In genomic region chr22:24503137-24503850, GRCh38 we compare ENCODE assay signal across 8 cellular contexts. TPM values are rescaled to one million over a fixed set of nuclear protein-coding genes. Genes with fewer than 3 reads are reported as not detected.
A peak's percentile ranks its signal among the peaks of the same experiment; 100 is the strongest.
DNase-seq lines count a peak whose midpoint lies in the region; ATAC-seq, FAIRE-seq and TF ChIP-seq lines count a peak whose summit lies in the region.

No MANE protein-coding gene starts in this region.

- intact Hi-C loops in K562 (cut with micrococcal nuclease) = loop anchor here (5.0 kb wide), 1 partner anchor 81 kb away; no protein-coding TSS in a partner anchor

- no peak overlapping the region for H3K27ac ChIP-seq in K562 (ENCODE audit: extremely low read depth, low read depth, low read length)

- peak; percentile 68 to 81 (median 77) for TF ChIP-seq CTCF in K562 (IDR thresholded peaks at IDR 0.05 in 2 of 3, conservative IDR thresholded peaks at IDR 0.05 in 1 of 3; ENCODE audit: insufficient read depth in 2 of 3, low read depth in 1 of 3, low read length in 3 of 3)

- H3K4me1 ChIP-seq in K562 (replicated peaks in 1 of 2; ENCODE audit: control insufficient read depth in 2 of 2, insufficient read depth in 2 of 2, low read length in 2 of 2) = peaks cover 0 to 5% of the 10 kb centered on the region in 2 experiments; a peak in 1 of 5 replicates

- 40% methylated on average over 6 of the region's 7 CpGs for WGBS in K562 (ENCODE audit: insufficient coverage, low coverage, missing lambda C conversion rate)

- H4K20me1 ChIP-seq in K562 (replicated peaks; ENCODE audit: control insufficient read depth, insufficient read depth, low read length) = no peaks in the 10 kb centered on the region

- H3K9me1 ChIP-seq in K562 (ENCODE audit: control insufficient read depth, insufficient read depth, low read length) = no peaks in the 10 kb centered on the region

- POLR2A ChIA-PET in K562 (lab: Yijun Ruan, JAX) = no interaction called here

- no peaks in the 10 kb centered on the region for H3K79me2 ChIP-seq in K562 (ENCODE audit: control insufficient read depth, insufficient read depth, low read length)

- peak; percentile 93 for ATAC-seq in K562

- no peak for TF ChIP-seq POLR2A in K562 (conservative IDR thresholded peaks at IDR 0.05)

- peak; percentile 71 to 83 for TF ChIP-seq RAD21 in K562 (CRISPR knock-in tag; conservative IDR thresholded peaks at IDR 0.05 in 1 of 2, IDR thresholded peaks at IDR 0.05 in 1 of 2)

- no peak overlapping the region for H3K9ac ChIP-seq in K562 (ENCODE audit: insufficient read depth in 1 of 2, low read depth in 2 of 2, low read length in 2 of 2)

- peak; percentile 88 for FAIRE-seq in K562 (lab: Jason Lieb, UNC)

- CTCF ChIA-PET in K562 (lab: Yijun Ruan, JAX; ENCODE audit: low intra/inter-chr PET ratio) = interaction anchor here (0.7 to 2.4 kb wide), 4 partner anchors 24 to 269 kb away, joined by 3 to 16 read pairs (median 3); no protein-coding TSS in a partner anchor

- no peaks in the 10 kb centered on the region for H3K9me3 ChIP-seq in K562 (replicated peaks; ENCODE audit: control insufficient read depth, insufficient read depth, low read depth, low read length)

- DNase-seq in NCI-H1436 (lab: John Stamatoyannopoulos, UW) = peak; percentile 30
- no peak for DNase-seq in NCI-H1436 treated with DMSO at 0.1 percent for 48 hours (lab: John Stamatoyannopoulos, UW)
- peak; percentile 64 for DNase-seq in HT1080 (ENCODE audit: low read depth)
- peak; percentile 32 for DNase-seq in T1000 (lab: John Stamatoyannopoulos, UW)
- DNase-seq in K562 (ENCODE audit: extremely low read depth in 1 of 4, low spot score in 3 of 4) = peak; percentile 63 to 71 (median 66)
- DNase-seq in kidney glomerular epithelial cell (lab: John Stamatoyannopoulos, UW) = peak; percentile 32
- peak; percentile 29 for DNase-seq in stimulated activated CD8-positive, alpha-beta memory T cell treated with anti-CD3 and anti-CD28 coated beads, Interleukin-15, amount 100 ng/mL, for 24 hours (ENCODE audit: low read depth)
- DNase-seq in NCI-H526 treated with DMSO at 0.1 percent for 48 hours (lab: John Stamatoyannopoulos, UW) = no peak

- in situ Hi-C loops in K562 (cut with MboI) = loop anchor here (25.0 kb wide), 1 partner anchor 541 kb away; the partner anchor contains the start of genes DDT, DDTL and GSTT2B

- BruUV-seq in K562 (replicated peaks; lab: Mats Ljungman, UMichigan) = no TSS peak

- no peak overlapping the region for H3K4me2 ChIP-seq in K562 (ENCODE audit: insufficient read depth, low read length)

- H3K36me3 ChIP-seq in K562 (ENCODE audit: control insufficient read depth, insufficient read depth, low read length) = no peaks in the 10 kb centered on the region

- no peak for TF ChIP-seq EP300 in K562 (IDR thresholded peaks at IDR 0.05; ENCODE audit: low read length)

- H3K27me3 ChIP-seq in K562 (ENCODE audit: control insufficient read depth in 2 of 2, insufficient read depth in 2 of 2, low read length in 2 of 2) = peaks cover 0 to 27% of the 10 kb centered on the region in 2 experiments; a peak in 2 of 5 replicates

- H3K4me3 ChIP-seq in K562 = no peak overlapping the region

- H2AFZ ChIP-seq in K562 (ENCODE audit: low read depth, low read length) = no peak overlapping the region

TF ChIP-seq in K562, 482 proteins besides CTCF, POLR2A, EP300 and RAD21 (continues in another document):
- TF ChIP-seq MEF2D (tag; conservative IDR thresholded peaks at IDR 0.05; ENCODE audit: low read depth) (no peak), MIER1 (IDR thresholded peaks at IDR 0.05; ENCODE audit: low read depth) (no peak), FOXA1 (IDR thresholded peaks at IDR 0.05; ENCODE audit: borderline replicate concordance) (no peak), ZNF766 (CRISPR knock-in tag; conservative IDR thresholded peaks at IDR 0.05) (no peak), NR1H2 (CRISPR knock-in tag; IDR thresholded peaks at IDR 0.05) (no peak)

RNA-seq across cellular contexts. Expression of gene UPB1, which starts 8.2 kb away (rescaled TPM):
- not detected in 2 replicates for total RNA-seq in HT1080 (2014; rRNA removed; shearing (Covaris generic))
- 0.05 and 0.15 TPM in 2 replicates for polyA plus RNA-seq in HT1080 (2015; cell fraction: cytosol; rRNA removed)
- 0.14 and 0.45 TPM in 2 replicates for polyA plus RNA-seq in HT1080 (2015; cell fraction: nucleus; rRNA removed)
- 0.16 TPM in 1 of 2 replicates, not detected in the other for total RNA-seq in K562 (2011; cell fraction: chromatin; rRNA removed; ENCODE audit: low replicate concordance)
- total RNA-seq in K562 (2011; cell fraction: nucleolus; rRNA removed) = not detected in 2 replicates
- not detected in 2 replicates for total RNA-seq in K562 (2011; cell fraction: nucleoplasm; rRNA removed)
- 0.69 TPM in 1 of 2 replicates, not detected in the other for total RNA-seq in K562 (2014; rRNA removed)
- total RNA-seq in K562 (2014; rRNA removed; fragmentation: Illumina TruSeq; extraction: Trizol) = not detected in 2 replicates
- 0.11 TPM in 1 of 2 replicates, not detected in the other for total RNA-seq in K562 (2015; rRNA removed; fragmentation: Illumina TruSeq; extraction: Trizol)
- 0.07 TPM in 1 of 2 replicates, not detected in the other for total RNA-seq in K562 (2021)
- polyA plus RNA-seq in K562 (2011; rRNA removed) = 0.04 TPM in 1 of 2 replicates, not detected in the other
- not detected in 2 replicates for polyA plus RNA-seq in K562 (2011; cell fraction: cytosol; rRNA removed)
- polyA plus RNA-seq in K562 (2011; cell fraction: nucleus; rRNA removed) = 0.06 TPM in 1 of 2 replicates, not detected in the other
- polyA plus RNA-seq in K562 (2012) = 0.08 and 0.21 TPM in 2 replicates
- not detected in 2 replicates for polyA plus RNA-seq in K562 (2014; fragmentation: Illumina TruSeq; extraction: Trizol)
- polyA plus RNA-seq in K562 (2014; fragmentation: Nextera tagmentation; extraction: Ambion mirVana) = under 1 TPM in 1 of 2 experiments, not detected in 1; 0.06 TPM
- polyA plus RNA-seq in K562 (2014; rRNA removed) = not detected in 2 replicates
- not detected in 2 replicates for polyA minus RNA-seq in K562 (2011; rRNA and poly(A)+ RNA removed)
- polyA minus RNA-seq in K562 (2011; cell fraction: cytosol; rRNA and poly(A)+ RNA removed) = not detected in 2 replicates
- polyA minus RNA-seq in K562 (2011; cell fraction: nucleus; rRNA and poly(A)+ RNA removed) = not detected in 2 replicates

RNA-seq across cellular contexts. Expression of gene GUCD1, which starts 51.6 kb away (rescaled TPM):
- 167 and 172 TPM in 2 replicates for total RNA-seq in HT1080 (2014; rRNA removed; shearing (Covaris generic))
- polyA plus RNA-seq in HT1080 (2015; cell fraction: cytosol; rRNA removed) = 52.2 and 65.9 TPM in 2 replicates
- 37.3 and 39.5 TPM in 2 replicates for polyA plus RNA-seq in HT1080 (2015; cell fraction: nucleus; rRNA removed)
- 19.1 and 56.0 TPM in 2 replicates for total RNA-seq in K562 (2011; cell fraction: chromatin; rRNA removed; ENCODE audit: low replicate concordance)
- 46.4 and 51.1 TPM in 2 replicates for total RNA-seq in K562 (2011; cell fraction: nucleolus; rRNA removed)
- total RNA-seq in K562 (2011; cell fraction: nucleoplasm; rRNA removed) = 29.2 and 47.6 TPM in 2 replicates
- total RNA-seq in K562 (2014; rRNA removed) = 51.8 and 85.3 TPM in 2 replicates
- 45.4 and 47.2 TPM in 2 replicates for total RNA-seq in K562 (2014; rRNA removed; fragmentation: Illumina TruSeq; extraction: Trizol)
- total RNA-seq in K562 (2015; rRNA removed; fragmentation: Illumina TruSeq; extraction: Trizol) = 51.0 and 52.7 TPM in 2 replicates
- 67.8 and 69.2 TPM in 2 replicates for total RNA-seq in K562 (2021)
- 60.4 and 68.9 TPM in 2 replicates for polyA plus RNA-seq in K562 (2011; rRNA removed)
- 79.6 and 131 TPM in 2 replicates for polyA plus RNA-seq in K562 (2011; cell fraction: cytosol; rRNA removed)
- polyA plus RNA-seq in K562 (2011; cell fraction: nucleus; rRNA removed) = 40.8 and 61.4 TPM in 2 replicates
- polyA plus RNA-seq in K562 (2012) = 44.7 and 52.7 TPM in 2 replicates
- polyA plus RNA-seq in K562 (2014; fragmentation: Illumina TruSeq; extraction: Trizol) = 50.3 and 58.1 TPM in 2 replicates
- polyA plus RNA-seq in K562 (2014; fragmentation: Nextera tagmentation; extraction: Ambion mirVana) = 10 to 100 TPM; 31.5 to 48.8 TPM
- polyA plus RNA-seq in K562 (2014; rRNA removed) = 45.3 and 48.9 TPM in 2 replicates
- 51.0 and 71.0 TPM in 2 replicates for polyA minus RNA-seq in K562 (2011; rRNA and poly(A)+ RNA removed)
- 68.5 and 68.7 TPM in 2 replicates for polyA minus RNA-seq in K562 (2011; cell fraction: cytosol; rRNA and poly(A)+ RNA removed)
- polyA minus RNA-seq in K562 (2011; cell fraction: nucleus; rRNA and poly(A)+ RNA removed) = 17.6 and 24.5 TPM in 2 replicates

RNA-seq across cellular contexts. Expression of gene SNRPD3, which starts 52.5 kb away (rescaled TPM):
- 278 and 339 TPM in 2 replicates for total RNA-seq in HT1080 (2014; rRNA removed; shearing (Covaris generic))
- polyA plus RNA-seq in HT1080 (2015; cell fraction: cytosol; rRNA removed) = 284 and 330 TPM in 2 replicates
- 122 and 135 TPM in 2 replicates for polyA plus RNA-seq in HT1080 (2015; cell fraction: nucleus; rRNA removed)
- 75.3 and 99.4 TPM in 2 replicates for total RNA-seq in K562 (2011; cell fraction: chromatin; rRNA removed; ENCODE audit: low replicate concordance)
- total RNA-seq in K562 (2011; cell fraction: nucleolus; rRNA removed) = 77.6 and 88.4 TPM in 2 replicates
- 86.2 and 92.8 TPM in 2 replicates for total RNA-seq in K562 (2011; cell fraction: nucleoplasm; rRNA removed)
- total RNA-seq in K562 (2014; rRNA removed) = 234 and 278 TPM in 2 replicates
- 274 and 289 TPM in 2 replicates for total RNA-seq in K562 (2014; rRNA removed; fragmentation: Illumina TruSeq; extraction: Trizol)
- total RNA-seq in K562 (2015; rRNA removed; fragmentation: Illumina TruSeq; extraction: Trizol) = 266 and 281 TPM in 2 replicates
- total RNA-seq in K562 (2021) = 131 and 132 TPM in 2 replicates
- 120 and 151 TPM in 2 replicates for polyA plus RNA-seq in K562 (2011; rRNA removed)
- polyA plus RNA-seq in K562 (2011; cell fraction: cytosol; rRNA removed) = 249 and 264 TPM in 2 replicates
- polyA plus RNA-seq in K562 (2011; cell fraction: nucleus; rRNA removed) = 86.3 and 104 TPM in 2 replicates
- 144 and 316 TPM in 2 replicates for polyA plus RNA-seq in K562 (2012)
- 271 and 366 TPM in 2 replicates for polyA plus RNA-seq in K562 (2014; fragmentation: Illumina TruSeq; extraction: Trizol)
- 100 to 1,000 TPM; 274 to 281 TPM for polyA plus RNA-seq in K562 (2014; fragmentation: Nextera tagmentation; extraction: Ambion mirVana)
- 236 and 249 TPM in 2 replicates for polyA plus RNA-seq in K562 (2014; rRNA removed)
- 231 and 354 TPM in 2 replicates for polyA minus RNA-seq in K562 (2011; rRNA and poly(A)+ RNA removed)
- polyA minus RNA-seq in K562 (2011; cell fraction: cytosol; rRNA and poly(A)+ RNA removed) = 87.0 and 105 TPM in 2 replicates
- 38.2 and 60.6 TPM in 2 replicates for polyA minus RNA-seq in K562 (2011; cell fraction: nucleus; rRNA and poly(A)+ RNA removed)

Comparison
In these comparisons a context has a peak if more than half of its experiments do, and no peak if none do; other contexts are left out.
1. DNase-seq: peak in NCI-H1436 (single experiment), HT1080 (single experiment), T1000 (single experiment), K562 (4 of 4), kidney glomerular epithelial cell (single experiment) and stimulated activated CD8-positive, alpha-beta memory T cell treated with anti-CD3 and anti-CD28 coated beads, Interleukin-15, amount 100 ng/mL, for 24 hours (single experiment); none in NCI-H1436 treated with DMSO at 0.1 percent for 48 hours (single experiment) and NCI-H526 treated with DMSO at 0.1 percent for 48 hours (single experiment).